Comparison of ENCODE assay signal across 8 cellular contexts in the genomic region with DNA sequence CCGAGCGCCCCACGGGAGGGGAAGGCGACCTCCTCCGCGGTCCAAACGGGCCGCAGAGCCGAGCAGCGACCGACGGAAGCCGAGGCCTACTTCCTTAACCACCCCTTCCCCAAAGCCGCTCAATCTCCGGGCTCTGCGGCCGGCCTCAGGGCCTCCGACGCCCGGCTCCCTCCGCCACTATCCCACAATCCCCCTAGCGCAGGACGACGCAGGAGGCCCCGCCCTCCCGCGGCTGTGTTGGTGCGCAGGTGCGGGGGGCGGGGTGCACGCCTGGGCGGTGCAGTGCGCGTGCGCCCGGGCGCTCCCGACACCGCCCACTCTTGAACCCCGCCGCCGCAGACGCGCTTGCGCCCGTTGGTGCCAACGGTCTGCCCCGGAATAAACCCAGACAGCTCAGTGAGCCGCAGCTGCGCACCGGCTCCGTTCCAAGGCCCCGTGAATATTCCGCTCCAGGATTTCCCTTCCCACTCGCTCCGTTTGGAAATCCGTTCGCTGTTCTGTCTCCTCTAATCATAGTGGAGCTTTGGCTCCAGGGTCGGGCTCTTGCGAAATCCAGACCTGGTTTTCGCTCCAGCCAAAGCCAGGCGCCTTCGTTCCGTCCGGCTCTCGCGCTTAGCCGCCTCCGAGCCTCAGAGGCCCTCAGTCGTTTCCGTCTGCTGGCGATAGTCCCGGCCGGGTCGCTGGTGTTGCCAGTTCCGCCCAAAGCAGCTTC. TPM values are rescaled to one million over a fixed set of nuclear protein-coding genes. Genes with fewer than 3 reads are reported as not detected.
DNase-seq lines count a peak whose midpoint lies in the region; ATAC-seq lines count a peak whose summit lies in the region.

PPP6R1 (minus strand) TSS at position 190 of the 712 bp plus-strand sequence. CDS start 11,914 bp downstream, outside the sequence.

- peaks cover 48% of the 10 kb centered on the region for H3K36me3 Mint-ChIP-seq in dendritic cell treated with granulocyte-macrophage colony-stimulating factor and Interleukin-4, amounts not matched to agents 40 ng/mL and 50 ng/mL, for 4 days (ENCODE audit: low read depth)

- ATAC-seq in GM19372 (IDR thresholded peaks at IDR 0.05; ENCODE audit: low read depth, unreplicated experiment) (peak; percentile 71), HG03558 (IDR thresholded peaks at IDR 0.05; ENCODE audit: extremely low read depth, unreplicated experiment) (peak; percentile 43), left lobe of liver (peak; percentile 91)

- intact Hi-C loops in dendritic cell treated with granulocyte-macrophage colony-stimulating factor and Interleukin-4, amounts not matched to agents 40 ng/mL and 50 ng/mL, for 4 days (cut with micrococcal nuclease) = loop anchor here (1.0 kb wide), 2 partner anchors 21 to 43 kb away; partner anchors contain the start of gene HSPBP1

- peaks cover 47% of the 10 kb centered on the region for H3K4me1 Mint-ChIP-seq in dendritic cell treated with granulocyte-macrophage colony-stimulating factor and Interleukin-4, amounts not matched to agents 40 ng/mL and 50 ng/mL, for 4 days (ENCODE audit: low read depth)

- DNase-seq in C1 segment of cervical spinal cord (lab: John Stamatoyannopoulos, UW) (peak; percentile 77 to 99 (median 97)), NCI-H748 treated with DMSO at 0.1 percent for 48 hours (lab: John Stamatoyannopoulos, UW) (peak; percentile 95), left lobe of liver (ENCODE audit: low spot score) (peak; percentile 99)
- peak; percentile 90 to 91 for DNase-seq in activated CD4-positive, alpha-beta T cell treated with anti-CD3 and anti-CD28 coated beads, Interleukin-2, amount 50 U/mL, for 24 hours (ENCODE audit: low read depth in 1 of 2, low spot score in 1 of 2)
- DNase-seq in stimulated activated CD4-positive, alpha-beta T cell treated with anti-CD3 and anti-CD28 coated beads, Interleukin-2, amount 100 ng/mL, for 4 hours (ENCODE audit: low read depth) = peak; percentile 88

- peak within 1 kb of the TSS; percentile 91 for H3K27ac Mint-ChIP-seq in dendritic cell treated with granulocyte-macrophage colony-stimulating factor and Interleukin-4, amounts not matched to agents 40 ng/mL and 50 ng/mL, for 4 days

- H3K9me3 Mint-ChIP-seq in dendritic cell treated with granulocyte-macrophage colony-stimulating factor and Interleukin-4, amounts not matched to agents 40 ng/mL and 50 ng/mL, for 4 days = peaks cover 7% of the 10 kb centered on the region

- H3K4me3 Mint-ChIP-seq in dendritic cell treated with granulocyte-macrophage colony-stimulating factor and Interleukin-4, amounts not matched to agents 40 ng/mL and 50 ng/mL, for 4 days = peak within 1 kb of the TSS; percentile 93

- no peaks in the 10 kb centered on the region for H3K27me3 Mint-ChIP-seq in dendritic cell treated with granulocyte-macrophage colony-stimulating factor and Interleukin-4, amounts not matched to agents 40 ng/mL and 50 ng/mL, for 4 days

RNA-seq across cellular contexts. Expression of gene PPP6R1, which starts in this region (rescaled TPM):
- total RNA-seq in left lobe of liver = 30.3 TPM

Comparison
In these comparisons a context has a peak if more than half of its experiments do, and no peak if none do; other contexts are left out.
1. Peak in every context shown above with its lines: DNase-seq and ATAC-seq.